Comparison of ENCODE assay signal across 1 cellular context in genomic region chr9:133583111-133583510, GRCh38.
TF ChIP-seq lines count a peak whose summit lies in the region.

No MANE protein-coding gene starts in this region.

TF ChIP-seq in liver, 16 proteins besides CTCF, POLR2A, EP300 and RAD21 (continued from another document):
- TF ChIP-seq, protein P1, sequence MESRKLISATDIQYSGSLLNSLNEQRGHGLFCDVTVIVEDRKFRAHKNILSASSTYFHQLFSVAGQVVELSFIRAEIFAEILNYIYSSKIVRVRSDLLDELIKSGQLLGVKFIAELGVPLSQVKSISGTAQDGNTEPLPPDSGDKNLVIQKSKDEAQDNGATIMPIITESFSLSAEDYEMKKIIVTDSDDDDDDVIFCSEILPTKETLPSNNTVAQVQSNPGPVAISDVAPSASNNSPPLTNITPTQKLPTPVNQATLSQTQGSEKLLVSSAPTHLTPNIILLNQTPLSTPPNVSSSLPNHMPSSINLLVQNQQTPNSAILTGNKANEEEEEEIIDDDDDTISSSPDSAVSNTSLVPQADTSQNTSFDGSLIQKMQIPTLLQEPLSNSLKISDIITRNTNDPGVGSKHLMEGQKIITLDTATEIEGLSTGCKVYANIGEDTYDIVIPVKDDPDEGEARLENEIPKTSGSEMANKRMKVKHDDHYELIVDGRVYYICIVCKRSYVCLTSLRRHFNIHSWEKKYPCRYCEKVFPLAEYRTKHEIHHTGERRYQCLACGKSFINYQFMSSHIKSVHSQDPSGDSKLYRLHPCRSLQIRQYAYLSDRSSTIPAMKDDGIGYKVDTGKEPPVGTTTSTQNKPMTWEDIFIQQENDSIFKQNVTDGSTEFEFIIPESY (IDR thresholded peaks at IDR 0.05), result no peak
- TF ChIP-seq, protein P2, sequence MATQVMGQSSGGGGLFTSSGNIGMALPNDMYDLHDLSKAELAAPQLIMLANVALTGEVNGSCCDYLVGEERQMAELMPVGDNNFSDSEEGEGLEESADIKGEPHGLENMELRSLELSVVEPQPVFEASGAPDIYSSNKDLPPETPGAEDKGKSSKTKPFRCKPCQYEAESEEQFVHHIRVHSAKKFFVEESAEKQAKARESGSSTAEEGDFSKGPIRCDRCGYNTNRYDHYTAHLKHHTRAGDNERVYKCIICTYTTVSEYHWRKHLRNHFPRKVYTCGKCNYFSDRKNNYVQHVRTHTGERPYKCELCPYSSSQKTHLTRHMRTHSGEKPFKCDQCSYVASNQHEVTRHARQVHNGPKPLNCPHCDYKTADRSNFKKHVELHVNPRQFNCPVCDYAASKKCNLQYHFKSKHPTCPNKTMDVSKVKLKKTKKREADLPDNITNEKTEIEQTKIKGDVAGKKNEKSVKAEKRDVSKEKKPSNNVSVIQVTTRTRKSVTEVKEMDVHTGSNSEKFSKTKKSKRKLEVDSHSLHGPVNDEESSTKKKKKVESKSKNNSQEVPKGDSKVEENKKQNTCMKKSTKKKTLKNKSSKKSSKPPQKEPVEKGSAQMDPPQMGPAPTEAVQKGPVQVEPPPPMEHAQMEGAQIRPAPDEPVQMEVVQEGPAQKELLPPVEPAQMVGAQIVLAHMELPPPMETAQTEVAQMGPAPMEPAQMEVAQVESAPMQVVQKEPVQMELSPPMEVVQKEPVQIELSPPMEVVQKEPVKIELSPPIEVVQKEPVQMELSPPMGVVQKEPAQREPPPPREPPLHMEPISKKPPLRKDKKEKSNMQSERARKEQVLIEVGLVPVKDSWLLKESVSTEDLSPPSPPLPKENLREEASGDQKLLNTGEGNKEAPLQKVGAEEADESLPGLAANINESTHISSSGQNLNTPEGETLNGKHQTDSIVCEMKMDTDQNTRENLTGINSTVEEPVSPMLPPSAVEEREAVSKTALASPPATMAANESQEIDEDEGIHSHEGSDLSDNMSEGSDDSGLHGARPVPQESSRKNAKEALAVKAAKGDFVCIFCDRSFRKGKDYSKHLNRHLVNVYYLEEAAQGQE (IDR thresholded peaks at IDR 0.05), result no peak
- no peak for TF ChIP-seq YY1 (IDR thresholded peaks at IDR 0.05)
